Comparison of ENCODE assay signal across 18 cellular contexts in genomic region chr12:80018119-80018518, GRCh38.
DNase-seq lines count a peak whose midpoint lies in the region; ATAC-seq and TF ChIP-seq lines count a peak whose summit lies in the region.
"Had no signal": no experiment of that assay in that cellular context is flagged by ENCODE, and none has a peak within 500 bp of the region (broad histone marks: within the 10 kb centered on the region; RNA-seq: fewer than 3 reads in every experiment).

No MANE protein-coding gene starts in this region.

- no peaks in the 10 kb centered on the region for H3K36me3 Mint-ChIP-seq in HFFc6 (ENCODE audit: low read depth)
- no peaks in the 10 kb centered on the region for H3K36me3 Mint-ChIP-seq in stimulated activated effector memory CD8-positive, alpha-beta T cell treated with anti-CD3 and anti-CD28 coated beads, Interleukin-12 subunit alpha, Interleukin-12 subunit beta, amount 100 ng/mL, for 72 hours

- TF ChIP-seq EP300 in esophagus muscularis mucosa (IDR thresholded peaks at IDR 0.05) = no peak

- no peak for TF ChIP-seq CTCF in HFFc6 (IDR thresholded peaks at IDR 0.05)
- TF ChIP-seq CTCF in esophagus muscularis mucosa (IDR thresholded peaks at IDR 0.05) = no peak

- TF ChIP-seq POLR2A in esophagus muscularis mucosa (IDR thresholded peaks at IDR 0.05; ENCODE audit: low read depth) = no peak

- H3K9me3 ChIP-seq in esophagus muscularis mucosa (peaks cover 0 to 5% (median 2%) of the 10 kb centered on the region in 4 donors), muscle layer of duodenum (ENCODE audit: control insufficient read depth in 1 of 2, low read length in 2 of 2) (peaks cover 0 to 5% of the 10 kb centered on the region in 2 donors), stomach smooth muscle (ENCODE audit: control insufficient read depth in 2 of 2, low read length in 2 of 2) (no peaks in the 10 kb centered on the region)
- H3K9me3 ChIP-seq: MG63 had no signal

- H3K27ac ChIP-seq in esophagus muscularis mucosa (replicated peaks in 1 of 4) = peak overlapping the region; percentile 73 to 80 (median 78)
- peak overlapping the region; percentile 66 for H3K27ac ChIP-seq in muscle layer of duodenum (ENCODE audit: low read length)
- peak overlapping the region; percentile 71 for H3K27ac ChIP-seq in stomach smooth muscle (ENCODE audit: low read length)
- H3K27ac ChIP-seq: BLaER1 treated with 17β-estradiol and CSF1 and Interleukin-3, amounts not matched to agents 10 nM and 100 nM had no signal

- no peaks in the 10 kb centered on the region for H3K27me3 Mint-ChIP-seq in HFFc6 (ENCODE audit: insufficient read depth)

- H3K27ac Mint-ChIP-seq in HFFc6 = no peak overlapping the region
- H3K27ac Mint-ChIP-seq in stimulated activated effector memory CD8-positive, alpha-beta T cell treated with anti-CD3 and anti-CD28 coated beads, Interleukin-12 subunit alpha, Interleukin-12 subunit beta, amount 100 ng/mL, for 72 hours = no peak overlapping the region
- H3K27ac Mint-ChIP-seq: CD8-positive, alpha-beta memory T cell had no signal

- H3K4me1 ChIP-seq in esophagus muscularis mucosa = peaks cover 0 to 37% (median 33%) of the 10 kb centered on the region in 4 donors
- peaks cover 0 to 10% of the 10 kb centered on the region in 2 donors for H3K4me1 ChIP-seq in muscle layer of duodenum (ENCODE audit: control insufficient read depth in 1 of 2, insufficient read depth in 2 of 2, low read length in 2 of 2)
- no peaks in the 10 kb centered on the region for H3K4me1 ChIP-seq in stomach smooth muscle (ENCODE audit: control insufficient read depth, insufficient read depth, low read length)
- H3K4me1 ChIP-seq: BLaER1 treated with 17β-estradiol and CSF1 and Interleukin-3, amounts not matched to agents 10 nM and 100 nM had no signal

- H3K9me3 Mint-ChIP-seq in HFFc6 = peaks cover 3% of the 10 kb centered on the region; the same call in 1 of the 2 replicates
- peaks cover 4% of the 10 kb centered on the region for H3K9me3 Mint-ChIP-seq in stimulated activated effector memory CD8-positive, alpha-beta T cell treated with anti-CD3 and anti-CD28 coated beads, Interleukin-12 subunit alpha, Interleukin-12 subunit beta, amount 100 ng/mL, for 72 hours

- H3K4me3 Mint-ChIP-seq in HFFc6 = peak overlapping the region; percentile 2; the same call in 1 of the 2 replicates
- no peak overlapping the region for H3K4me3 Mint-ChIP-seq in stimulated activated effector memory CD8-positive, alpha-beta T cell treated with anti-CD3 and anti-CD28 coated beads, Interleukin-12 subunit alpha, Interleukin-12 subunit beta, amount 100 ng/mL, for 72 hours
- H3K4me3 Mint-ChIP-seq: CD8-positive, alpha-beta memory T cell had no signal

- peak overlapping the region in 1 of 2 donors; percentile 39 for H3K9ac ChIP-seq in stomach smooth muscle (ENCODE audit: low read length in 2 of 2)
- H3K9ac ChIP-seq: BLaER1 treated with 17β-estradiol and CSF1 and Interleukin-3, amounts not matched to agents 10 nM and 100 nM had no signal

- WGBS in esophagus muscularis mucosa = 46% methylated on average over 4 of the region's 4 CpGs

- peaks cover 29% of the 10 kb centered on the region for H3K4me1 Mint-ChIP-seq in HFFc6 (ENCODE audit: low read depth)
- no peaks in the 10 kb centered on the region for H3K4me1 Mint-ChIP-seq in stimulated activated effector memory CD8-positive, alpha-beta T cell treated with anti-CD3 and anti-CD28 coated beads, Interleukin-12 subunit alpha, Interleukin-12 subunit beta, amount 100 ng/mL, for 72 hours
- H3K4me1 Mint-ChIP-seq: CD8-positive, alpha-beta memory T cell had no signal

- H3K4me3 ChIP-seq in esophagus muscularis mucosa (no peak overlapping the region), muscle layer of duodenum (ENCODE audit: low read depth in 1 of 2, low read length in 2 of 2) (no peak overlapping the region), stomach smooth muscle (ENCODE audit: low read length in 2 of 2) (no peak overlapping the region)
- H3K4me3 ChIP-seq: BLaER1 treated with 17β-estradiol and CSF1 and Interleukin-3, amounts not matched to agents 10 nM and 100 nM; MG63 had no signal

- DNase-seq in HFFc6 (no peak), esophagus muscularis mucosa (ENCODE audit: extremely low spot score) (no peak), GM19238 (ENCODE audit: insufficient read length, low spot score) (no peak)
- no peak for DNase-seq in stimulated activated effector memory CD8-positive, alpha-beta T cell treated with anti-CD3 and anti-CD28 coated beads, Interleukin-12 subunit alpha, Interleukin-12 subunit beta, amount 100 ng/mL, for 72 hours (ENCODE audit: low spot score in 2 of 2)
- DNase-seq: CD8-positive, alpha-beta memory T cell; GF-D8; H7; MG63; NCI-H1092; NCI-H146; NCI-H2107; NCI-H226; NCI-H524 treated with DMSO at 0.1 percent for 48 hours had no signal

- H3K36me3 ChIP-seq in esophagus muscularis mucosa (no peaks in the 10 kb centered on the region), muscle layer of duodenum (ENCODE audit: control insufficient read depth in 1 of 2, insufficient read depth in 2 of 2, low read length in 2 of 2) (no peaks in the 10 kb centered on the region), stomach smooth muscle (ENCODE audit: control insufficient read depth in 2 of 2, insufficient read depth in 2 of 2, low read length in 2 of 2) (no peaks in the 10 kb centered on the region)
- H3K36me3 ChIP-seq: BLaER1 treated with 17β-estradiol and CSF1 and Interleukin-3, amounts not matched to agents 10 nM and 100 nM; MG63 had no signal

- intact Hi-C loops in esophagus muscularis mucosa (cut with DNase I) = no loop called here

- no peaks in the 10 kb centered on the region for H3K27me3 ChIP-seq in esophagus muscularis mucosa
- no peaks in the 10 kb centered on the region for H3K27me3 ChIP-seq in muscle layer of duodenum (ENCODE audit: low read depth, low read length)
- no peaks in the 10 kb centered on the region for H3K27me3 ChIP-seq in stomach smooth muscle (ENCODE audit: control insufficient read depth in 1 of 2, insufficient read depth in 2 of 2, low read length in 2 of 2)
- H3K27me3 ChIP-seq: BLaER1 treated with 17β-estradiol and CSF1 and Interleukin-3, amounts not matched to agents 10 nM and 100 nM; MG63 had no signal

- ATAC-seq in GM21825 (IDR thresholded peaks at IDR 0.05; ENCODE audit: unreplicated experiment) = no peak
- no peak for ATAC-seq in stimulated activated effector memory CD8-positive, alpha-beta T cell treated with anti-CD3 and anti-CD28 coated beads, Interleukin-12 subunit alpha, Interleukin-12 subunit beta, amount 100 ng/mL, for 72 hours
- ATAC-seq: Panc1 had no signal
